25 cellular contexts compared by ENCODE assay signal in the genomic region with DNA sequence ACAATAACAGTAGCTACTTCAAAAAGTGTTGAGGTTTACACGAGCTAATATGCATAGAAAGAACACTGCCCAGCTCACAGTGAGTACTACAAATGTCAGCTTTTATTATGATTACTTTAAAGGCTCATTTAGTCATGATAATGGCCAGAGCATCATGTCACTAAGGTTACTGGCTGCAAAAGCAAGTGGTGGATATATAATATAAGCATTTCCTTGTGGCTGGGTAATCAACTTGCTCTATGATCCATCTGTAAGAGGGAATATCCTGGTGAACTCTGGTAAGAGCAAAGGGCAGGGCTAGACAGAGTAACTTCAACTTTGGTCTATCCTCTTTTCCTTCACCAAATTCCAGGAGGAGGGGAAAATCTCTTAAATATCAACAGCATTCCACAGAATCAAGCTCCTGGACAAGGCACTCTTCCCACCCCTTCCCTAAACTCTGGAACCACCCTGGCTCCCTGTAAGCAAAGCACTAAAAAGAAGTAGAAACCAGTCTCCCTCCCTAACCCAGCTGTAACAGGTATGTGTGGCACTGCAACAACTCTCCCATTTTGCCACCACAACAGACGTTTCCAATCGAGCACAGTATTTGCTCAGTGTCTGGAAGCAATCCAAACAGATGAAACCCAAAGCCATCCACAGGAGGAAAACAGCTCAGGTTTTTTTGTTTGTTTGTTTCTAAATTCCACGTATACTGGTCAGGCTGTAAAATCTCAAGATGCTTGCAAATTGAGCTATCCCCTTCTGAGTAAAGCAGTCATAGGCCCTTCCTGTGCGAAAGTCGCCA. TPM values are rescaled to one million over a fixed set of nuclear protein-coding genes. Genes with fewer than 3 reads are reported as not detected.
DNase-seq lines count a peak whose midpoint lies in the region; ATAC-seq, FAIRE-seq and TF ChIP-seq lines count a peak whose summit lies in the region.
"Had no signal": no experiment of that assay in that cellular context is flagged by ENCODE, and none has a peak within 500 bp of the region (broad histone marks: within the 10 kb centered on the region; RNA-seq: fewer than 3 reads in every experiment).

No MANE protein-coding gene starts in this region.

- H3K27me3 ChIP-seq in small intestine (ENCODE audit: control insufficient read depth in 2 of 2, insufficient read depth in 2 of 2, low read length in 2 of 2): no peaks in the 10 kb centered on the region
- H3K27me3 ChIP-seq: gastrocnemius medialis, thyroid gland had no signal

- H3K9me3 ChIP-seq in small intestine (ENCODE audit: control insufficient read depth, low read depth): no peaks in the 10 kb centered on the region
- H3K9me3 ChIP-seq: gastrocnemius medialis, lower lobe of right lung, thyroid gland had no signal

- H3K4me1 ChIP-seq in small intestine (ENCODE audit: control insufficient read depth in 2 of 2, insufficient read depth in 1 of 2, low read depth in 1 of 2, low read length in 1 of 2): peaks cover 3 to 8% of the 10 kb centered on the region in 2 donors
- H3K4me1 ChIP-seq: gastrocnemius medialis, lower lobe of right lung, thyroid gland had no signal

- peak; percentile 22 for DNase-seq in NCI-H2171 treated with DMSO at 0.1 percent for 48 hours (lab: John Stamatoyannopoulos, UW)
- DNase-seq in NCI-H2171 (lab: John Stamatoyannopoulos, UW): no peak
- peak; percentile 41 for DNase-seq in NCI-H2196 treated with DMSO at 0.1 percent for 48 hours (lab: John Stamatoyannopoulos, UW; ENCODE audit: unreplicated experiment)
- DNase-seq in fibroblast of villous mesenchyme (ENCODE audit: low read depth): peak; percentile 55
- DNase-seq in small intestine: peak; percentile 85
- no peak for DNase-seq in urothelium cell line (ENCODE audit: low spot score)
- DNase-seq: activated T-cell treated with anti-CD3 and anti-CD28 coated beads, Interleukin-2, amount 50 U/mL, for 24 hours; gastrocnemius medialis; lower lobe of right lung; NCI-H1417 treated with DMSO at 0.1 percent for 48 hours; NCI-H226; NCI-H748 treated with DMSO at 0.1 percent for 48 hours; nucleus accumbens; Right ventricle myocardium superior; stimulated activated CD4-positive, alpha-beta T cell treated with anti-CD3 and anti-CD28 coated beads, Interleukin-4, amount 100 ng/mL, for 24 hours; T-helper 9 cell; thyroid gland had no signal

- peaks cover 3 to 31% of the 10 kb centered on the region in 2 donors for H3K36me3 ChIP-seq in small intestine (ENCODE audit: control insufficient read depth in 2 of 2, insufficient read depth in 2 of 2, low read length in 2 of 2)

- no peak for ATAC-seq in GM18520 (IDR thresholded peaks at IDR 0.05; ENCODE audit: unreplicated experiment)
- no peak for ATAC-seq in GM19463 (IDR thresholded peaks at IDR 0.05; ENCODE audit: unreplicated experiment)
- ATAC-seq: gastrocnemius medialis, GM23338, lower lobe of right lung had no signal

- no peak overlapping the region for H3K4me3 ChIP-seq in fibroblast of villous mesenchyme (ENCODE audit: low read depth, low read length)
- no peak overlapping the region for H3K4me3 ChIP-seq in small intestine (ENCODE audit: low read depth in 1 of 2, low read length in 2 of 2)
- H3K4me3 ChIP-seq: gastrocnemius medialis, GM23338, lower lobe of right lung, thyroid gland had no signal

- TF ChIP-seq CTCF in fibroblast of villous mesenchyme (IDR thresholded peaks at IDR 0.05; ENCODE audit: insufficient read depth, low read depth, low read length): no peak

- peak overlapping the region; percentile 39 to 61 for H3K27ac ChIP-seq in small intestine (ENCODE audit: low read depth in 1 of 2, low read length in 1 of 2)
- H3K27ac ChIP-seq: gastrocnemius medialis, lower lobe of right lung, thyroid gland had no signal

- WGBS in small intestine, 3 donors: 45 to 69% (median 59%) methylated on average over 6 of the region's 6 CpGs

- peak; percentile 41 for FAIRE-seq in small intestine (lab: Jason Lieb, UNC)
- FAIRE-seq in urothelium cell line (lab: Jason Lieb, UNC): no peak
- FAIRE-seq: keratinocyte had no signal

RNA-seq across cellular contexts. Expression of a gene that starts 13.4 kb away (rescaled TPM):
- 28.3 and 47.5 TPM in 2 replicates for total RNA-seq in fibroblast of villous mesenchyme
- 10 to 100 TPM; 26.2 to 72.2 (median 35.4) TPM for polyA plus RNA-seq in small intestine

RNA-seq across cellular contexts. Expression of a gene that starts 53.9 kb away (rescaled TPM):
- total RNA-seq in fibroblast of villous mesenchyme: 0.32 and 2.2 TPM in 2 replicates
- polyA plus RNA-seq in small intestine: not detected
- total RNA-seq: A172, Daoy, gastrocnemius medialis, lower lobe of right lung, OCI-LY7, Right ventricle myocardium superior, thyroid gland had no signal
- polyA plus RNA-seq: BJ had no signal

Comparison
In these comparisons a context has a peak if more than half of its experiments do, and no peak if none do; other contexts are left out.
1. DNase-seq: peak in NCI-H2171 treated with DMSO at 0.1 percent for 48 hours (single experiment), NCI-H2196 treated with DMSO at 0.1 percent for 48 hours (single experiment), fibroblast of villous mesenchyme (single experiment) and small intestine (single experiment); none in NCI-H2171 (single experiment) and urothelium cell line (single experiment).